ENCODE assay signal across 8 cellular contexts in the genomic region with DNA sequence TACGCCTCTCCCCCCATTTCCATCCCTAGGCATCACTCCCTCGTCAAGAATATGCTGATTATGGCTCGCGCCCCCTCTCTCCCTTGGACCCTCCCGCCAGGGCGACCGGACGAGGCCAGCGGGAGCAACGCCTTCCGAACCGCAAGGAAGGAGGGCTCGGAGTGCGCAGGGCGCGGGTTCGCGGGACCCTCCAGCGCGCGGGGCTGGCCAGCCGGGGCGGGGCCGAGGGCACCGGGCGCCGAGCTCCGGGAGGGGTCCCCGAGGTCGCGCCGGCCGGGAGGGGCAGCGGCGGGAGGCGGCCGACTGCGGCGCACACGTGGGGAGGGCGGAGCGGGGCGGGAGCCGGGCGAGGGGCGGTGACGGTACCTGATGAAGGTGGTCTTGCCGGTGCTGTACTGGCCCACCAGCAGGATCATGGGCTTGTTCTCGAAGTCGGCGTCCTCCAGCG. TPM values are rescaled to one million over a fixed set of nuclear protein-coding genes. Genes with fewer than 3 reads are reported as not detected.
DNase-seq lines count a peak whose midpoint lies in the region; ATAC-seq and TF ChIP-seq lines count a peak whose summit lies in the region.

No MANE protein-coding gene starts in this region.

- intact Hi-C loops in esophagus muscularis mucosa (cut with DNase I), result loop anchor here (5.0 kb wide), 1 partner anchor 45 kb away; no protein-coding TSS in a partner anchor

- ATAC-seq in activated CD4-positive, CD25-positive, alpha-beta regulatory T cell treated with anti-CD3 and anti-CD28 coated beads, Interleukin-2, amount 50 U/mL, for 24 hours, result peak; percentile 11 to 32
- peak; percentile 9 for ATAC-seq in HG02623 (IDR thresholded peaks at IDR 0.05; ENCODE audit: unreplicated experiment)

- peak overlapping the region; percentile 80 for H3K27ac ChIP-seq in RWPE1
- peak overlapping the region; percentile 83 to 90 (median 84) for H3K27ac ChIP-seq in esophagus muscularis mucosa (replicated peaks in 1 of 4)

- TF ChIP-seq POLR2A in esophagus muscularis mucosa (IDR thresholded peaks at IDR 0.05; ENCODE audit: low read depth), result no peak

- WGBS in esophagus muscularis mucosa, result under 1% methylated on average over 21 of the region's 52 CpGs

- POLR2A ChIA-PET in RWPE1 (lab: Yijun Ruan, JAX; ENCODE audit: low non-redundant PET), result interaction anchor here (1.6 kb wide), 1 partner anchor 133 kb away, joined by 3 read pairs; a partner anchor contains a TSS

- H3K4me1 ChIP-seq in esophagus muscularis mucosa (peaks cover 33 to 50% (median 46%) of the 10 kb centered on the region in 4 donors), neuron (ENCODE audit: insufficient read depth, low read length) (peaks cover 10% of the 10 kb centered on the region)

- CTCF ChIA-PET in RWPE1 (lab: Yijun Ruan, JAX), result interaction anchor here (0.6 to 2.8 kb wide), 3 partner anchors 17 to 1362 kb away, joined by 3 to 10 read pairs (median 4); no protein-coding TSS in a partner anchor

- H2AFZ ChIP-seq in neuron (ENCODE audit: low read depth, low read length), result peak overlapping the region; percentile 60

- DNase-seq in activated CD4-positive, CD25-positive, alpha-beta regulatory T cell (lab: John Stamatoyannopoulos, UW), result no peak
- DNase-seq in RWPE1 (ENCODE audit: low spot score) (no peak), esophagus muscularis mucosa (ENCODE audit: extremely low spot score) (no peak), NCI-H446 (lab: John Stamatoyannopoulos, UW) (no peak)
- DNase-seq in stimulated activated CD4-positive, alpha-beta T cell treated with anti-CD3 and anti-CD28 coated beads, Interleukin-2, amount 100 ng/mL, for 48 hours, result no peak

- H3K9me3 ChIP-seq in esophagus muscularis mucosa, result no peaks in the 10 kb centered on the region
- no peaks in the 10 kb centered on the region for H3K9me3 ChIP-seq in neuron (ENCODE audit: low read length)

- TF ChIP-seq EP300 in esophagus muscularis mucosa (IDR thresholded peaks at IDR 0.05), result no peak

- H3K27me3 ChIP-seq in esophagus muscularis mucosa, result peaks cover 0 to 5% (median 0%) of the 10 kb centered on the region in 4 donors
- peaks cover 6% of the 10 kb centered on the region for H3K27me3 ChIP-seq in neuron (ENCODE audit: insufficient read depth, low read length)

- H3K4me3 ChIP-seq in esophagus muscularis mucosa, result peak overlapping the region; percentile 82 to 97 (median 88)
- H3K4me3 ChIP-seq in neuron (ENCODE audit: low read length), result peak overlapping the region; percentile 99

- no peak for TF ChIP-seq CTCF in RWPE1 (conservative IDR thresholded peaks at IDR 0.05; ENCODE audit: low read depth)
- no peak for TF ChIP-seq CTCF in esophagus muscularis mucosa (IDR thresholded peaks at IDR 0.05)

- H3K36me3 ChIP-seq in esophagus muscularis mucosa (no peaks in the 10 kb centered on the region), neuron (ENCODE audit: insufficient read depth, low read length) (no peaks in the 10 kb centered on the region)

RNA-seq across cellular contexts. Expression of a gene that starts 0.4 kb away (rescaled TPM):
- 10 to 100 TPM in 3 of 4 donors, 1 to 10 TPM in 1; 10.0 to 24.7 (median 21.7) TPM for total RNA-seq in esophagus muscularis mucosa

RNA-seq across cellular contexts. Expression of a gene that starts 48.9 kb away (rescaled TPM):
- total RNA-seq in esophagus muscularis mucosa, result not detected
